8 cellular contexts compared by ENCODE assay signal in the genomic region with DNA sequence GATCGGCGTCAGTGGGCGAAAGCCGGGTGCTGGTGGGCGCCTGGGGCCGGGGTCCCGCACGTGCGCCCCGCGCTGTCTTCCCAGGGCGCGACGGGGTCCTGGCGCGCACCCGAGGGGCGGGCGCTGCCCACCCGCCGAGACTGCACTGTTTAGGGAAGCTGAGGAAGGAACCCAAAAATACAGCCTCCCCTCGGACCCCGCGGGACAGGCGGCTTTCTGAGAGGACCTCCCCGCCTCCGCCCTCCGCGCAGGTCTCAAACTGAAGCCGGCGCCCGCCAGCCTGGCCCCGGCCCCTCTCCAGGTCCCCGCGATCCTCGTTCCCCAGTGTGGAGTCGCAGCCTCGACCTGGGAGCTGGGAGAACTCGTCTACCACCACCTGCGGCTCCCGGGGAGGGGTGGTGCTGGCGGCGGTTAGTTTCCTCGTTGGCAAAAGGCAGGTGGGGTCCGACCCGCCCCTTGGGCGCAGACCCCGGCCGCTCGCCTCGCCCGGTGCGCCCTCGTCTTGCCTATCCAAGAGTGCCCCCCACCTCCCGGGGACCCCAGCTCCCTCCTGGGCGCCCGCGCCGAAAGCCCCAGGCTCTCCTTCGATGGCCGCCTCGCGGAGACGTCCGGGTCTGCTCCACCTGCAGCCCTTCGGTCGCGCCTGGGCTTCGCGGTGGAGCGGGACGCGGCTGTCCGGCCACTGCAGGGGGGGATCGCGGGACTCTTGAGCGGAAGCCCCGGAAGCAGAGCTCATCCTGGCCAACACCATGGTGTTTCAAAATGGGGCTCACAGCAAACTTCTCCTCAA. TPM values are rescaled to one million over a fixed set of nuclear protein-coding genes. Genes with fewer than 3 reads are reported as not detected.
DNase-seq lines count a peak whose midpoint lies in the region; ATAC-seq and TF ChIP-seq lines count a peak whose summit lies in the region.

No MANE protein-coding gene starts in this region.

- intact Hi-C loops in Calu3 (cut with micrococcal nuclease; ENCODE audit: unreplicated experiment) (loop anchor here (2.0 to 10.0 kb wide), 4 partner anchors 53 to 245 kb away; no protein-coding TSS in a partner anchor), ovary (cut with DNase I) (loop anchor here in 3 of 4 donors (1.0 to 10.0 kb wide), 7 partner anchors 55 to 235 kb away; no protein-coding TSS in a partner anchor)

- H3K4me1 Mint-ChIP-seq in Calu3 (ENCODE audit: low read depth, unreplicated experiment): peaks cover 49% of the 10 kb centered on the region
- H3K4me1 Mint-ChIP-seq in stimulated activated naive CD8-positive, alpha-beta T cell treated with anti-CD3 and anti-CD28 coated beads, Interleukin-15, amount 100 ng/mL, for 72 hours: no peaks in the 10 kb centered on the region

- peak overlapping the region; percentile 84 to 88 for H3K27ac ChIP-seq in ovary

- H3K27ac Mint-ChIP-seq in Calu3 (ENCODE audit: unreplicated experiment): peak overlapping the region; percentile 84
- H3K27ac Mint-ChIP-seq in stimulated activated naive CD8-positive, alpha-beta T cell treated with anti-CD3 and anti-CD28 coated beads, Interleukin-15, amount 100 ng/mL, for 72 hours: no peak overlapping the region

- ATAC-seq in GM19035 (IDR thresholded peaks at IDR 0.05; ENCODE audit: unreplicated experiment) (no peak), GM21423 (IDR thresholded peaks at IDR 0.05; ENCODE audit: unreplicated experiment) (no peak), GM21786 (IDR thresholded peaks at IDR 0.05; ENCODE audit: unreplicated experiment) (no peak)
- ATAC-seq in stimulated activated naive CD8-positive, alpha-beta T cell treated with anti-CD3 and anti-CD28 coated beads, Interleukin-15, amount 100 ng/mL, for 72 hours: no peak

- H3K4me3 ChIP-seq in fibroblast of villous mesenchyme (ENCODE audit: low read depth, low read length): peak overlapping the region; percentile 80
- peak overlapping the region; percentile 78 for H3K4me3 ChIP-seq in ovary

- no peaks in the 10 kb centered on the region for H3K27me3 Mint-ChIP-seq in Calu3 (ENCODE audit: unreplicated experiment)
- H3K27me3 Mint-ChIP-seq in stimulated activated naive CD8-positive, alpha-beta T cell treated with anti-CD3 and anti-CD28 coated beads, Interleukin-15, amount 100 ng/mL, for 72 hours: peaks cover 83% of the 10 kb centered on the region

- CTCF ChIA-PET in Calu3 (lab: Charles Lee): interaction anchor here (0.8 to 2.7 kb wide), 9 partner anchors 10 to 188 kb away, joined by 3 to 13 read pairs (median 4); no protein-coding TSS in a partner anchor

- H3K36me3 ChIP-seq in ovary: no peaks in the 10 kb centered on the region

- TF ChIP-seq EP300 in ovary (IDR thresholded peaks at IDR 0.05): no peak

- 1 to 2% (median 1%) methylated on average over 57 to 78 of the region's 78 CpGs for WGBS in ovary, 3 donors

- H3K4me3 Mint-ChIP-seq in Calu3 (ENCODE audit: low read depth, unreplicated experiment): peak overlapping the region; percentile 84
- peak overlapping the region in 1 of 2 donors; percentile 26 for H3K4me3 Mint-ChIP-seq in stimulated activated naive CD8-positive, alpha-beta T cell treated with anti-CD3 and anti-CD28 coated beads, Interleukin-15, amount 100 ng/mL, for 72 hours

- no peak for TF ChIP-seq POLR2A in ovary (IDR thresholded peaks at IDR 0.05)

- H3K9me3 ChIP-seq in ovary: no peaks in the 10 kb centered on the region

- H3K27me3 ChIP-seq in ovary: no peaks in the 10 kb centered on the region

- no peak for TF ChIP-seq CTCF in Calu3 (IDR thresholded peaks at IDR 0.05; ENCODE audit: unreplicated experiment)
- TF ChIP-seq CTCF in fibroblast of villous mesenchyme (IDR thresholded peaks at IDR 0.05; ENCODE audit: insufficient read depth, low read depth, low read length): no peak
- TF ChIP-seq CTCF in ovary (IDR thresholded peaks at IDR 0.05): no peak

- no peaks in the 10 kb centered on the region for H3K9me3 Mint-ChIP-seq in Calu3 (ENCODE audit: low read depth, unreplicated experiment)
- H3K9me3 Mint-ChIP-seq in stimulated activated naive CD8-positive, alpha-beta T cell treated with anti-CD3 and anti-CD28 coated beads, Interleukin-15, amount 100 ng/mL, for 72 hours: no peaks in the 10 kb centered on the region

- DNase-seq in Calu3 (peak; percentile 72), NCI-H69 (lab: John Stamatoyannopoulos, UW) (peak; percentile 8), fibroblast of villous mesenchyme (ENCODE audit: low read depth) (peak; percentile 42), ovary (peak; percentile 41 to 66 (median 57))
- no peak for DNase-seq in stimulated activated naive CD8-positive, alpha-beta T cell treated with anti-CD3 and anti-CD28 coated beads, Interleukin-15, amount 100 ng/mL, for 72 hours

- no TSS peak for BruUV-seq in Calu3 (replicated peaks; lab: Mats Ljungman, UMichigan)

- H3K36me3 Mint-ChIP-seq in Calu3 (ENCODE audit: insufficient read depth, unreplicated experiment): peaks cover 53% of the 10 kb centered on the region

- H3K4me1 ChIP-seq in ovary (ENCODE audit: insufficient read depth): peaks cover 5% of the 10 kb centered on the region

RNA-seq across cellular contexts. Expression of gene EGFR, which starts 1.1 kb away (rescaled TPM):
- total RNA-seq in Calu3 (2022) (85.3 and 87.4 TPM in 2 replicates), fibroblast of villous mesenchyme (92.8 and 98.9 TPM in 2 replicates), ovary (10 to 100 TPM; 26.3 to 54.6 (median 45.4) TPM)
- 10 to 100 TPM; 13.0 to 31.5 TPM for polyA plus RNA-seq in ovary

Comparison
In these comparisons a context has a peak if more than half of its experiments do, and no peak if none do; other contexts are left out.
1. DNase-seq: peak in Calu3 (single experiment), NCI-H69 (single experiment), fibroblast of villous mesenchyme (single experiment) and ovary (5 of 5); none in stimulated activated naive CD8-positive, alpha-beta T cell treated with anti-CD3 and anti-CD28 coated beads, Interleukin-15, amount 100 ng/mL, for 72 hours (0 of 2).